12 cellular contexts compared by ENCODE assay signal in the genomic region with DNA sequence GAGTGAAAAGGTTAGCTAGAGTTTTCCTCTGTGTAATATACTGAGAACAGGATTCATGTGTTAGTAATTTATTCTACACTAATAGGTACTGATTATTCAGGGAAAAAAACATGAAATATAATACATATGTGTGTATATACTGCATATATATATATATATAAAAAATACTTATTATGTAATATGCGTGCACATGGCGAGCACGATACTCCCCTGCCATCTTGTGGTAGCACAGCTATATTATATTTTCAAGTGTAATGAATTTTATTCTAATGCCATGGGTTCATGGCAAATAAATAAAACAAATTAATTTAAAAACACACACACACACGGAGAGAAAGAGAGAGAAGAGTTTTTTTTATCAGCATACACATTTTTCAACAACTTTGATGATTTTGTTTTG.
DNase-seq lines count a peak whose midpoint lies in the region; FAIRE-seq and TF ChIP-seq lines count a peak whose summit lies in the region.
"Had no signal": no experiment of that assay in that cellular context is flagged by ENCODE, and none has a peak within 500 bp of the region (broad histone marks: within the 10 kb centered on the region; RNA-seq: fewer than 3 reads in every experiment).

No MANE protein-coding gene starts in this region.

- no peaks in the 10 kb centered on the region for H3K9me3 ChIP-seq in mammary epithelial cell (replicated peaks; ENCODE audit: insufficient read depth, low read length)
- no peaks in the 10 kb centered on the region for H3K9me3 ChIP-seq in OCI-LY7 (ENCODE audit: low read length)
- no peaks in the 10 kb centered on the region for H3K9me3 ChIP-seq in endothelial cell of umbilical vein (replicated peaks; ENCODE audit: control insufficient read depth, insufficient read depth, low read length)
- no peaks in the 10 kb centered on the region for H3K9me3 ChIP-seq in testis
- H3K9me3 ChIP-seq: HAP-1, suprapubic skin had no signal

- H3K9ac ChIP-seq in mammary epithelial cell (ENCODE audit: insufficient read depth, low read length): no peak overlapping the region
- no peak overlapping the region for H3K9ac ChIP-seq in endothelial cell of umbilical vein (replicated peaks; ENCODE audit: extremely low read depth, insufficient read depth, low read length)

- no peaks in the 10 kb centered on the region for H3K4me1 ChIP-seq in mammary epithelial cell (ENCODE audit: insufficient read depth, low read length)
- H3K4me1 ChIP-seq in OCI-LY7 (ENCODE audit: insufficient read depth, low read length, poor library complexity, severe bottlenecking): no peaks in the 10 kb centered on the region
- no peaks in the 10 kb centered on the region for H3K4me1 ChIP-seq in endothelial cell of umbilical vein (ENCODE audit: control insufficient read depth, extremely low read depth, insufficient read depth, low read length)
- no peaks in the 10 kb centered on the region for H3K4me1 ChIP-seq in testis
- H3K4me1 ChIP-seq: HAP-1, suprapubic skin had no signal

- no peak for TF ChIP-seq POLR2A in endothelial cell of umbilical vein (IDR thresholded peaks at IDR 0.05; ENCODE audit: low read depth, low read length)
- TF ChIP-seq POLR2A in testis (IDR thresholded peaks at IDR 0.05): no peak
- TF ChIP-seq POLR2A in lower leg skin (IDR thresholded peaks at IDR 0.05): no peak

- H3K4me3 ChIP-seq in mammary epithelial cell (replicated peaks in 1 of 3; ENCODE audit: insufficient read depth in 1 of 3, low read depth in 2 of 3, low read length in 3 of 3): no peak overlapping the region
- H3K4me3 ChIP-seq in OCI-LY7 (ENCODE audit: low read depth, low read length, poor library complexity, severe bottlenecking): no peak overlapping the region
- no peak overlapping the region for H3K4me3 ChIP-seq in endothelial cell of umbilical vein (replicated peaks in 1 of 3; ENCODE audit: insufficient read depth in 1 of 3, low read depth in 1 of 3, low read length in 3 of 3)
- no peak overlapping the region for H3K4me3 ChIP-seq in testis
- no peak overlapping the region for H3K4me3 ChIP-seq in lower leg skin (ENCODE audit: low read depth, poor library complexity, severe bottlenecking)
- H3K4me3 ChIP-seq: HAP-1, suprapubic skin had no signal

- no TSS peak for BruUV-seq in mammary epithelial cell (replicated peaks; lab: Mats Ljungman, UMichigan)
- BruUV-seq in OCI-LY7 (replicated peaks; lab: Mats Ljungman, UMichigan): no TSS peak
- BruUV-seq in endothelial cell of umbilical vein (replicated peaks; lab: Mats Ljungman, UMichigan): no TSS peak

- no peaks in the 10 kb centered on the region for H3K9me2 ChIP-seq in OCI-LY7 (ENCODE audit: insufficient read depth, low read length)

- in situ Hi-C loops in T47D (cut with HindIII; ENCODE audit: low pct_unique_long_range_greater_than_20kb, low sequenced_read_pairs): no loop called here
- in situ Hi-C loops in mammary epithelial cell (cut with MboI; ENCODE audit: low sequenced_read_pairs in 2 of 2): loop anchor here in 1 of 2 donors (10.0 kb wide), 1 partner anchor 1105 kb away; no protein-coding TSS in a partner anchor
- in situ Hi-C loops in ACHN (cut with HindIII; ENCODE audit: low pct_ligation_motif_present, low pct_unique_long_range_greater_than_20kb, low sequenced_read_pairs): no loop called here

- dilution Hi-C loops in mammary epithelial cell (cut with HindIII; ENCODE audit: low sequenced_read_pairs) (no loop called here), endothelial cell of umbilical vein (cut with MboI; ENCODE audit: extremely low pct_ligation_motif_present, low sequenced_read_pairs) (no loop called here)

- H3K36me3 ChIP-seq in mammary epithelial cell (ENCODE audit: insufficient read depth, low read length): no peaks in the 10 kb centered on the region
- no peaks in the 10 kb centered on the region for H3K36me3 ChIP-seq in OCI-LY7 (ENCODE audit: insufficient read depth, low read length)
- H3K36me3 ChIP-seq in endothelial cell of umbilical vein (ENCODE audit: control insufficient read depth in 2 of 2, extremely low read depth in 1 of 2, insufficient read depth in 2 of 2, low read length in 2 of 2): no peaks in the 10 kb centered on the region
- H3K36me3 ChIP-seq in testis (ENCODE audit: low read depth, missing control alignments): no peaks in the 10 kb centered on the region
- H3K36me3 ChIP-seq: HAP-1, suprapubic skin had no signal

- intact Hi-C loops in mammary epithelial cell (cut with micrococcal nuclease): loop anchor here (10.0 kb wide), 1 partner anchor 465 kb away; the partner anchor contains the start of gene KCNJ2
- intact Hi-C loops in OCI-LY7 (cut with micrococcal nuclease; ENCODE audit: unreplicated experiment): no loop called here
- intact Hi-C loops in endothelial cell of umbilical vein (cut with micrococcal nuclease): loop anchor here (1.0 to 10.0 kb wide), 2 partner anchors 1104 to 1705 kb away; no protein-coding TSS in a partner anchor
- intact Hi-C loops in testis (cut with DNase I; ENCODE audit: low total_unique reads): no loop called here
- intact Hi-C loops in lower leg skin (cut with DNase I; ENCODE audit: low total_unique reads): no loop called here

- no peaks in the 10 kb centered on the region for H3K79me2 ChIP-seq in mammary epithelial cell (ENCODE audit: insufficient read depth, low read length)
- no peaks in the 10 kb centered on the region for H3K79me2 ChIP-seq in OCI-LY7 (ENCODE audit: insufficient read depth, low read depth, low read length)
- H3K79me2 ChIP-seq in endothelial cell of umbilical vein (ENCODE audit: control insufficient read depth, insufficient read depth, low read length): no peaks in the 10 kb centered on the region

- peak in 1 of 2 donors; percentile 61 for TF ChIP-seq CTCF in mammary epithelial cell (conservative IDR thresholded peaks at IDR 0.05 in 1 of 2, IDR thresholded peaks at IDR 0.05 in 1 of 2; ENCODE audit: extremely low read depth in 1 of 2, insufficient read depth in 1 of 2, low read depth in 1 of 2, low read length in 2 of 2)
- peak; percentile 60 for TF ChIP-seq CTCF in OCI-LY7 (conservative IDR thresholded peaks at IDR 0.05; ENCODE audit: low read length)
- TF ChIP-seq CTCF in endothelial cell of umbilical vein (IDR thresholded peaks at IDR 0.05; ENCODE audit: extremely low read depth in 1 of 2, insufficient read depth in 1 of 2, low read depth in 1 of 2, low read length in 2 of 2): peak in 1 of 2 donors; percentile 18
- TF ChIP-seq CTCF in testis (IDR thresholded peaks at IDR 0.05): peak in 2 of 3 experiments; percentile 7 to 28
- no peak for TF ChIP-seq CTCF in lower leg skin (IDR thresholded peaks at IDR 0.05)

- H3K9me1 ChIP-seq in endothelial cell of umbilical vein (replicated peaks; ENCODE audit: control insufficient read depth, extremely low read depth, insufficient read depth, low read length): no peaks in the 10 kb centered on the region

- H3K4me2 ChIP-seq in mammary epithelial cell (ENCODE audit: insufficient read depth, low read depth, low read length): no peak overlapping the region
- H3K4me2 ChIP-seq in OCI-LY7 (ENCODE audit: low read length): no peak overlapping the region
- H3K4me2 ChIP-seq in endothelial cell of umbilical vein (ENCODE audit: insufficient read depth, low read length): no peak overlapping the region

- no peak overlapping the region for H3K27ac ChIP-seq in mammary epithelial cell (ENCODE audit: insufficient read depth, low read depth, low read length)
- no peak overlapping the region for H3K27ac ChIP-seq in OCI-LY7 (ENCODE audit: low read depth, low read length, poor library complexity, severe bottlenecking)
- H3K27ac ChIP-seq in endothelial cell of umbilical vein (ENCODE audit: insufficient read depth, low read depth, low read length): no peak overlapping the region
- H3K27ac ChIP-seq in testis: no peak overlapping the region
- H3K27ac ChIP-seq: suprapubic skin had no signal

- WGBS in mammary epithelial cell (ENCODE audit: low coverage, missing lambda C conversion rate): 2% methylated on average over 4 of the region's 4 CpGs
- WGBS in testis, 2 donors: 48 to 60% methylated on average over 4 of the region's 4 CpGs
- WGBS in lower leg skin, 2 donors: 22 to 32% methylated on average over 4 of the region's 4 CpGs

- CTCF ChIA-PET in mammary epithelial cell (lab: Charles Lee; ENCODE audit: low non-redundant PET) (interaction anchor here (0.6 kb wide), 1 partner anchor 1104 kb away, joined by 4 read pairs; no protein-coding TSS in a partner anchor), OCI-LY7 (lab: Charles Lee; ENCODE audit: unreplicated experiment) (no interaction called here), endothelial cell of umbilical vein (lab: Charles Lee) (interaction anchor here (0.6 to 3.2 kb wide), 31 partner anchors 10 to 1931 kb away, joined by 3 to 120 read pairs (median 4); partner anchors contain the start of gene KCNJ2)

- no peaks in the 10 kb centered on the region for H3K27me3 ChIP-seq in mammary epithelial cell (ENCODE audit: insufficient read depth, low read length)
- peaks cover 4 to 11% of the 10 kb centered on the region in 2 experiments for H3K27me3 ChIP-seq in endothelial cell of umbilical vein (ENCODE audit: control insufficient read depth in 2 of 2, insufficient read depth in 2 of 2, low read length in 2 of 2)
- no peaks in the 10 kb centered on the region for H3K27me3 ChIP-seq in testis
- H3K27me3 ChIP-seq: suprapubic skin had no signal

- H4K20me1 ChIP-seq in mammary epithelial cell (ENCODE audit: insufficient read depth, low read length): no peaks in the 10 kb centered on the region
- no peaks in the 10 kb centered on the region for H4K20me1 ChIP-seq in OCI-LY7 (ENCODE audit: insufficient read depth, low read length)
- H4K20me1 ChIP-seq in endothelial cell of umbilical vein (replicated peaks; ENCODE audit: control insufficient read depth, extremely low read depth, insufficient read depth, low read length): no peaks in the 10 kb centered on the region

- POLR2A ChIA-PET in OCI-LY7 (lab: Charles Lee) (interaction anchor here (0.6 to 0.9 kb wide), 3 partner anchors 47 to 1054 kb away, joined by 3 read pairs; no protein-coding TSS in a partner anchor), endothelial cell of umbilical vein (lab: Charles Lee) (interaction anchor here (0.6 kb wide), 1 partner anchor 462 kb away, joined by 3 read pairs; no protein-coding TSS in a partner anchor)

- FAIRE-seq in endothelial cell of umbilical vein (lab: Jason Lieb, UNC): no peak

- H2AFZ ChIP-seq in mammary epithelial cell (ENCODE audit: low read depth, low read length) (no peak overlapping the region), OCI-LY7 (ENCODE audit: low read length) (no peak overlapping the region), endothelial cell of umbilical vein (ENCODE audit: low read depth, low read length) (no peak overlapping the region)

- peak; percentile 45 to 62 for DNase-seq in T47D (ENCODE audit: low read depth in 1 of 2, low spot score in 1 of 2)
- no peak for DNase-seq in mammary epithelial cell
- DNase-seq in OCI-LY7 (ENCODE audit: low spot score): peak; percentile 7
- peak; percentile 44 for DNase-seq in endothelial cell of umbilical vein (ENCODE audit: low read depth, low spot score)
- no peak for DNase-seq in testis
- DNase-seq in NCI-H1694 (lab: John Stamatoyannopoulos, UW): no peak
- DNase-seq in lower leg skin (ENCODE audit: low spot score in 2 of 2): no peak
- DNase-seq in ACHN: no peak
- DNase-seq: activated B cell treated with CpG ODN at 0.5 μM for 24 hours, NCI-H226 had no signal

TF ChIP-seq in endothelial cell of umbilical vein, 7 proteins besides CTCF, POLR2A, EP300 and RAD21 (continues in another document):
- TF ChIP-seq MYC (IDR thresholded peaks at IDR 0.05; ENCODE audit: low read depth, low read length) (no peak), GATA2 (IDR thresholded peaks at IDR 0.05; ENCODE audit: insufficient read depth, insufficient read length, low read depth, low read length) (no peak)

Comparison
In these comparisons a context has a peak if more than half of its experiments do, and no peak if none do; other contexts are left out.
1. DNase-seq: peak in T47D (2 of 2), OCI-LY7 (single experiment) and endothelial cell of umbilical vein (single experiment); none in mammary epithelial cell (single experiment), testis (single experiment), NCI-H1694 (single experiment), lower leg skin (0 of 2) and ACHN (single experiment).
2. CTCF ChIP-seq: peak in OCI-LY7 (single experiment) and testis (2 of 3); none in lower leg skin (0 of 3).
3. intact Hi-C loops: an anchor here in mammary epithelial cell (10.0 kb wide) and endothelial cell of umbilical vein (1.0 to 10.0 kb wide); none called in OCI-LY7, testis and lower leg skin.